Comparison of ENCODE assay signal across 15 cellular contexts in the genomic region with DNA sequence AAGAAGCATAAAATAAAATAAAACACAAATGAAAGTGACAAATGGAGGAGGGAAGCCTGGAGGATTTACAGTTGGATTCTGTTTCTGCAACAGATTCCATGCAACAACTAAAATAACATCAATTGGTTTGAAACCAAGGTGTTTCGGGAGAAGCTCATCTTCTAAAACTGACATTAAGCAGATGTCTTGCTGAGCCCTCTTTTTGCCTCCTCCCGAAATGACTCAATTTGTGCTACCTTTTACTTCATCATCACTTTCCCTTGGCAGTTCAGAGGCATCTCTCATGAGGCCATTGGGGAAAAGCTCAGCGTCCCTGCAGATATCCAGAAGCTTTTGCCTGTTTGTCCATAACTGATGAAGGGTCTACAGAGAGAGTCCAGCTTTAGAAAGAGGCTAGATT.
A peak's percentile ranks its signal among the peaks of the same experiment; 100 is the strongest.
DNase-seq lines count a peak whose midpoint lies in the region; FAIRE-seq and TF ChIP-seq lines count a peak whose summit lies in the region.
"Had no signal": no experiment of that assay in that cellular context is flagged by ENCODE, and none has a peak within 500 bp of the region (broad histone marks: within the 10 kb centered on the region; RNA-seq: fewer than 3 reads in every experiment).

No MANE protein-coding gene starts in this region.

- no peak overlapping the region for H3K9ac ChIP-seq in GM23248

- no peak for TF ChIP-seq CTCF in esophagus squamous epithelium (IDR thresholded peaks at IDR 0.05)
- no peak for TF ChIP-seq CTCF in sigmoid colon (IDR thresholded peaks at IDR 0.05)

- H3K9me2 ChIP-seq in GM23248 (ENCODE audit: insufficient read depth): no peaks in the 10 kb centered on the region

- H3K27ac ChIP-seq in GM23248 (peak overlapping the region; percentile 46), SJCRH30 (peak overlapping the region; percentile 37), esophagus squamous epithelium (peak overlapping the region in 3 of 4 donors; percentile 28 to 74 (median 67)), sigmoid colon (peak overlapping the region; percentile 55 to 80 (median 76))
- H3K27ac ChIP-seq: cardiac muscle cell, testis had no signal

- no peak for TF ChIP-seq POLR2A in esophagus squamous epithelium (IDR thresholded peaks at IDR 0.05)
- TF ChIP-seq POLR2A in sigmoid colon (IDR thresholded peaks at IDR 0.05): no peak
- no peak for TF ChIP-seq POLR2A in H54 (IDR thresholded peaks at IDR 0.05; ENCODE audit: low read depth, low read length)

- H3K79me2 ChIP-seq in GM23248 (ENCODE audit: insufficient read depth): no peaks in the 10 kb centered on the region

- in situ Hi-C loops in GM23248 (cut with MboI): no loop called here

- no peak for TF ChIP-seq EP300 in sigmoid colon (IDR thresholded peaks at IDR 0.05)

- H2AFZ ChIP-seq in GM23248: no peak overlapping the region

- FAIRE-seq in H54 (lab: Jason Lieb, UNC): no peak

- H3K4me1 ChIP-seq in GM23248 (ENCODE audit: insufficient read depth) (peaks cover 22% of the 10 kb centered on the region), SJCRH30 (peaks cover 30% of the 10 kb centered on the region), esophagus squamous epithelium (peaks cover 3 to 57% (median 21%) of the 10 kb centered on the region in 3 donors), sigmoid colon (peaks cover 0 to 71% (median 53%) of the 10 kb centered on the region in 4 donors)

- DNase-seq in GM23248 (peak; percentile 30), SJCRH30 (no peak), esophagus squamous epithelium (lab: John Stamatoyannopoulos, UW) (no peak), sigmoid colon (no peak), H54 (ENCODE audit: insufficient read length, low spot score) (no peak), DMS79 treated with DMSO at 0.1 percent for 48 hours (lab: John Stamatoyannopoulos, UW) (no peak), kidney tubule cell (ENCODE audit: low spot score) (no peak), NCI-H2196 (lab: John Stamatoyannopoulos, UW; ENCODE audit: unreplicated experiment) (no peak)
- DNase-seq: activated CD8-positive, alpha-beta memory T cell treated with anti-CD3 and anti-CD28 coated beads, Interleukin-2, amount 50 U/mL, for 48 hours; C1 segment of cervical spinal cord; DND-41; spleen; T-cell; testis had no signal

- intact Hi-C loops in esophagus squamous epithelium (cut with DNase I) (no loop called here), sigmoid colon (cut with DNase I) (no loop called here)

- H3K36me3 ChIP-seq in GM23248 (ENCODE audit: low read depth) (no peaks in the 10 kb centered on the region), SJCRH30 (peaks cover 22% of the 10 kb centered on the region; the same call in 1 of the 2 replicates), esophagus squamous epithelium (no peaks in the 10 kb centered on the region), sigmoid colon (no peaks in the 10 kb centered on the region)
- H3K36me3 ChIP-seq: cardiac muscle cell, spleen had no signal

- H3K9me3 ChIP-seq in GM23248 (ENCODE audit: low read depth) (no peaks in the 10 kb centered on the region), SJCRH30 (replicated peaks) (no peaks in the 10 kb centered on the region), esophagus squamous epithelium (no peaks in the 10 kb centered on the region), sigmoid colon (no peaks in the 10 kb centered on the region)
- H3K9me3 ChIP-seq: spleen, testis had no signal

- H3K27me3 ChIP-seq in GM23248 (replicated peaks; ENCODE audit: insufficient read depth): no peaks in the 10 kb centered on the region
- H3K27me3 ChIP-seq in SJCRH30: no peaks in the 10 kb centered on the region
- peaks cover 0 to 18% (median 0%) of the 10 kb centered on the region in 4 donors for H3K27me3 ChIP-seq in esophagus squamous epithelium
- no peaks in the 10 kb centered on the region for H3K27me3 ChIP-seq in sigmoid colon
- H3K27me3 ChIP-seq: cardiac muscle cell, testis had no signal

- H3F3A ChIP-seq in GM23248 (ENCODE audit: insufficient read depth): peaks cover 19% of the 10 kb centered on the region

- WGBS in GM23248 (ENCODE audit: low coverage in 1 of 2, low lambda C conversion rate in 2 of 2, missing lambda C conversion rate in 2 of 2), 2 experiments: 94% methylated on average over 3 of the region's 3 CpGs
- WGBS in esophagus squamous epithelium, 2 donors: 80 to 90% methylated on average over 3 of the region's 3 CpGs
- WGBS in sigmoid colon, 2 donors: 81 to 86% methylated on average over 3 of the region's 3 CpGs

- H3K4me2 ChIP-seq in GM23248 (ENCODE audit: unreplicated experiment): peak overlapping the region; percentile 46

- H3K4me3 ChIP-seq in GM23248 (no peak overlapping the region), SJCRH30 (no peak overlapping the region), esophagus squamous epithelium (no peak overlapping the region), sigmoid colon (no peak overlapping the region)
- H3K4me3 ChIP-seq: cardiac muscle cell, spleen, testis had no signal

- H4K20me1 ChIP-seq in GM23248 (ENCODE audit: insufficient read depth): no peaks in the 10 kb centered on the region
